ENCODE assay signal across 9 cellular contexts in the genomic region with DNA sequence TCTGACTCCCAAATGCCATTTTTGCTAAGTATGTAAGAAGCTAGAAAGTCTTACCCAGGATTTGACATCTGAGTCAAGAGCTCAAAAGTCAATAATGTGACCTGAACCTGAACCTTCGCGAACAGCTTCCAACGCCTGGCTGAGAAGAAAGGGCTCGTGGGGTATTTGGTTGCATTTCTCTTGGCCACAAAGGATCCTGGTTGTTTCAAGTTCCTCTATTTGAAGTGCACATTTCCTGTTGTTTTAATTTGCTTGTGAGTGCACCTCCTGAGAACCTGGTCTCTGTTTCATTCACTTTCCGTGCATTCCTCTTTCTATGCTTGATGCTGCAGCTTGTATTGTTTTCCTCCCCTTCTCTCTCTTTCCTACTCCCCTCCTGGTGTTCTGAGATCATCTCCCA.
DNase-seq lines count a peak whose midpoint lies in the region; ATAC-seq and TF ChIP-seq lines count a peak whose summit lies in the region.
"Had no signal": no experiment of that assay in that cellular context is flagged by ENCODE, and none has a peak within 500 bp of the region (broad histone marks: within the 10 kb centered on the region; RNA-seq: fewer than 3 reads in every experiment).

No MANE protein-coding gene starts in this region.

- H3K36me3 ChIP-seq in GM23338 (ENCODE audit: insufficient read depth) (no peaks in the 10 kb centered on the region), Karpas-422 (ENCODE audit: insufficient read depth, low read length) (no peaks in the 10 kb centered on the region)

- no peaks in the 10 kb centered on the region for H3F3A ChIP-seq in GM23338 (replicated peaks; ENCODE audit: low read depth)

- no peak for TF ChIP-seq CTCF in GM23338 (conservative IDR thresholded peaks at IDR 0.05; ENCODE audit: low read depth in 2 of 2)
- TF ChIP-seq CTCF in choroid plexus epithelial cell (conservative IDR thresholded peaks at IDR 0.05; ENCODE audit: low read depth, low read length) = no peak

- no peak overlapping the region for H3K4me2 ChIP-seq in GM23338
- no peak overlapping the region for H3K4me2 ChIP-seq in Karpas-422 (ENCODE audit: low read depth, low read length, poor library complexity, severe bottlenecking)

- H3K9me3 ChIP-seq in Karpas-422 (ENCODE audit: low read length) = no peaks in the 10 kb centered on the region

- no peaks in the 10 kb centered on the region for H3K27me3 ChIP-seq in GM23338 (ENCODE audit: insufficient read depth)
- no peaks in the 10 kb centered on the region for H3K27me3 ChIP-seq in Karpas-422 (ENCODE audit: low read length)

- H2AFZ ChIP-seq in GM23338 (no peak overlapping the region), Karpas-422 (ENCODE audit: low read length) (no peak overlapping the region)

- H3K4me1 ChIP-seq in GM23338 (ENCODE audit: insufficient read depth) (peaks cover 10% of the 10 kb centered on the region; the same call in 1 of the 2 replicates), Karpas-422 (ENCODE audit: low read length) (peaks cover 7% of the 10 kb centered on the region)

- H3K4me3 ChIP-seq in GM23338 (no peak overlapping the region), Karpas-422 (ENCODE audit: low read length) (no peak overlapping the region), choroid plexus epithelial cell (ENCODE audit: low read depth, low read length) (no peak overlapping the region)

- H3K27ac ChIP-seq in GM23338 (ENCODE audit: low read depth) (no peak overlapping the region), Karpas-422 (ENCODE audit: low read length) (no peak overlapping the region)

- H3K36me3 Mint-ChIP-seq in GM23338 (ENCODE audit: low read depth) = no peaks in the 10 kb centered on the region
- no peaks in the 10 kb centered on the region for H3K36me3 Mint-ChIP-seq in activated naive CD4-positive, alpha-beta T cell treated with anti-CD3 and anti-CD28 coated beads, Interleukin-2, amount 50 U/mL, for 72 hours

- H3K9ac ChIP-seq in Karpas-422 (ENCODE audit: low read length) = no peak overlapping the region

- H3K4me1 Mint-ChIP-seq in GM23338 = peaks cover 11% of the 10 kb centered on the region

- H3K4me3 Mint-ChIP-seq in GM23338 = no peak overlapping the region

- H3K9me3 Mint-ChIP-seq in GM23338 = no peaks in the 10 kb centered on the region
- peaks cover 7% of the 10 kb centered on the region in 2 donors for H3K9me3 Mint-ChIP-seq in activated naive CD4-positive, alpha-beta T cell treated with anti-CD3 and anti-CD28 coated beads, Interleukin-2, amount 50 U/mL, for 72 hours

- H4K20me1 ChIP-seq in GM23338 (replicated peaks; ENCODE audit: insufficient read depth) (no peaks in the 10 kb centered on the region), Karpas-422 (ENCODE audit: insufficient read depth, low read depth, low read length) (no peaks in the 10 kb centered on the region)

- no peaks in the 10 kb centered on the region for H3K27me3 Mint-ChIP-seq in GM23338 (ENCODE audit: insufficient read depth, low read depth, poor library complexity)

- H3K79me2 ChIP-seq in GM23338 (replicated peaks; ENCODE audit: insufficient read depth) = no peaks in the 10 kb centered on the region
- H3K79me2 ChIP-seq in Karpas-422 (ENCODE audit: low read length) = no peaks in the 10 kb centered on the region

- DNase-seq in GM23338 (ENCODE audit: low spot score) (peak; percentile 30), Karpas-422 (peak; percentile 55), choroid plexus epithelial cell (ENCODE audit: low read depth) (peak; percentile 56), NCI-H446 (lab: John Stamatoyannopoulos, UW) (no peak)
- DNase-seq in stimulated activated CD4-positive, alpha-beta T cell treated with anti-CD3 and anti-CD28 coated beads, Interleukin-2, amount 100 ng/mL, for 48 hours = no peak
- DNase-seq in activated naive CD4-positive, alpha-beta T cell treated with anti-CD3 and anti-CD28 coated beads, Interleukin-2, amount 50 U/mL, for 72 hours (ENCODE audit: low spot score in 2 of 2) = no peak
- no peak for DNase-seq in stimulated activated CD4-positive, alpha-beta T cell treated with anti-CD3 and anti-CD28 coated beads, Interleukin-1b, Interleukin-23, amount 100 ng/mL, for 48 hours
- DNase-seq: NCI-H1930 had no signal

- ATAC-seq in GM18508 (IDR thresholded peaks at IDR 0.05; ENCODE audit: insufficient read depth, unreplicated experiment) (peak; percentile 96), GM23338 (peak; percentile 76)
- no peak for ATAC-seq in activated naive CD4-positive, alpha-beta T cell treated with anti-CD3 and anti-CD28 coated beads, Interleukin-2, amount 50 U/mL, for 72 hours

- H3K27ac Mint-ChIP-seq in GM23338 = no peak overlapping the region
- peak overlapping the region in 1 of 2 donors; percentile 44 for H3K27ac Mint-ChIP-seq in activated naive CD4-positive, alpha-beta T cell treated with anti-CD3 and anti-CD28 coated beads, Interleukin-2, amount 50 U/mL, for 72 hours

- H3K9me2 ChIP-seq in GM23338 (ENCODE audit: insufficient read depth) (no peaks in the 10 kb centered on the region), Karpas-422 (replicated peaks; ENCODE audit: insufficient read depth, low read length) (no peaks in the 10 kb centered on the region)

TF ChIP-seq in GM23338, 12 proteins besides CTCF, POLR2A, EP300 and RAD21:
- TF ChIP-seq, protein P1, sequence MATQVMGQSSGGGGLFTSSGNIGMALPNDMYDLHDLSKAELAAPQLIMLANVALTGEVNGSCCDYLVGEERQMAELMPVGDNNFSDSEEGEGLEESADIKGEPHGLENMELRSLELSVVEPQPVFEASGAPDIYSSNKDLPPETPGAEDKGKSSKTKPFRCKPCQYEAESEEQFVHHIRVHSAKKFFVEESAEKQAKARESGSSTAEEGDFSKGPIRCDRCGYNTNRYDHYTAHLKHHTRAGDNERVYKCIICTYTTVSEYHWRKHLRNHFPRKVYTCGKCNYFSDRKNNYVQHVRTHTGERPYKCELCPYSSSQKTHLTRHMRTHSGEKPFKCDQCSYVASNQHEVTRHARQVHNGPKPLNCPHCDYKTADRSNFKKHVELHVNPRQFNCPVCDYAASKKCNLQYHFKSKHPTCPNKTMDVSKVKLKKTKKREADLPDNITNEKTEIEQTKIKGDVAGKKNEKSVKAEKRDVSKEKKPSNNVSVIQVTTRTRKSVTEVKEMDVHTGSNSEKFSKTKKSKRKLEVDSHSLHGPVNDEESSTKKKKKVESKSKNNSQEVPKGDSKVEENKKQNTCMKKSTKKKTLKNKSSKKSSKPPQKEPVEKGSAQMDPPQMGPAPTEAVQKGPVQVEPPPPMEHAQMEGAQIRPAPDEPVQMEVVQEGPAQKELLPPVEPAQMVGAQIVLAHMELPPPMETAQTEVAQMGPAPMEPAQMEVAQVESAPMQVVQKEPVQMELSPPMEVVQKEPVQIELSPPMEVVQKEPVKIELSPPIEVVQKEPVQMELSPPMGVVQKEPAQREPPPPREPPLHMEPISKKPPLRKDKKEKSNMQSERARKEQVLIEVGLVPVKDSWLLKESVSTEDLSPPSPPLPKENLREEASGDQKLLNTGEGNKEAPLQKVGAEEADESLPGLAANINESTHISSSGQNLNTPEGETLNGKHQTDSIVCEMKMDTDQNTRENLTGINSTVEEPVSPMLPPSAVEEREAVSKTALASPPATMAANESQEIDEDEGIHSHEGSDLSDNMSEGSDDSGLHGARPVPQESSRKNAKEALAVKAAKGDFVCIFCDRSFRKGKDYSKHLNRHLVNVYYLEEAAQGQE (IDR thresholded peaks at IDR 0.05; ENCODE audit: unreplicated experiment) = no peak
- TF ChIP-seq CREB1 (CRISPR knock-in tag; IDR thresholded peaks at IDR 0.05; ENCODE audit: low read depth) = no peak

Comparison
In these comparisons a context has a peak if more than half of its experiments do, and no peak if none do; other contexts are left out.
1. ATAC-seq: peak in GM18508 (single experiment) and GM23338 (single experiment); none in activated naive CD4-positive, alpha-beta T cell treated with anti-CD3 and anti-CD28 coated beads, Interleukin-2, amount 50 U/mL, for 72 hours (0 of 2).
2. DNase-seq: peak in GM23338 (single experiment), Karpas-422 (single experiment) and choroid plexus epithelial cell (single experiment); none in stimulated activated CD4-positive, alpha-beta T cell treated with anti-CD3 and anti-CD28 coated beads, Interleukin-2, amount 100 ng/mL, for 48 hours (0 of 2), activated naive CD4-positive, alpha-beta T cell treated with anti-CD3 and anti-CD28 coated beads, Interleukin-2, amount 50 U/mL, for 72 hours (0 of 2), stimulated activated CD4-positive, alpha-beta T cell treated with anti-CD3 and anti-CD28 coated beads, Interleukin-1b, Interleukin-23, amount 100 ng/mL, for 48 hours (single experiment) and NCI-H446 (0 of 2).